16 cellular contexts compared by ENCODE assay signal in the genomic region with DNA sequence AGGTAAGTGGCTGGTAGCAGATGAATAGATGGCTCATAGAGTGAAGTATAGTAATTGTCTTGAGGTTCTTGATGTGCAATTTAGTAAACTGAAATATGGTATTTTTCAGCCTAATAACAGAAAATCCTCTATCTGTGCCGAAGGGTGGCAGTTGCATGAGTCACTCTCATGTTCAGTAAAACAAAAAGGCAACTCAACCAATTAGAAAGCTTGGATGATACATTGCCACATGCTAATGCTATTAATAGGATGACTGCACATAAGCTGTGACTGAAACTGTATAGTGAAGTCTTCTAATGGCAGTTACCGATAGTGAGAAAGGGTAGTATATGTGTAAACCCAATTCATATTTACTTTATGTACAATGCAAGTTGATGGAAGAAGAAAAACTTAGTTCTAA. TPM values are rescaled to one million over a fixed set of nuclear protein-coding genes. Genes with fewer than 3 reads are reported as not detected.
DNase-seq lines count a peak whose midpoint lies in the region; ATAC-seq and TF ChIP-seq lines count a peak whose summit lies in the region.
"Had no signal": no experiment of that assay in that cellular context is flagged by ENCODE, and none has a peak within 500 bp of the region (broad histone marks: within the 10 kb centered on the region; RNA-seq: fewer than 3 reads in every experiment).

No MANE protein-coding gene starts in this region.

- 63 to 73% methylated on average over 2 of the region's 2 CpGs for WGBS in esophagus squamous epithelium, 2 donors

- peak; percentile 59 for ATAC-seq in GM18519 (IDR thresholded peaks at IDR 0.05; ENCODE audit: low FRiP score, unreplicated experiment)
- peak; percentile 49 for ATAC-seq in GM21825 (IDR thresholded peaks at IDR 0.05; ENCODE audit: unreplicated experiment)

- no peaks in the 10 kb centered on the region for H3K4me1 ChIP-seq in esophagus squamous epithelium
- H3K4me1 ChIP-seq: BLaER1 treated with 17β-estradiol and CSF1 and Interleukin-3, amounts not matched to agents 10 nM and 100 nM; SJSA1 had no signal

- H3K4me3 ChIP-seq in foreskin fibroblast (ENCODE audit: low read depth in 1 of 2, low read length in 2 of 2) (no peak overlapping the region), MG63 (no peak overlapping the region), esophagus squamous epithelium (no peak overlapping the region)
- H3K4me3 ChIP-seq: BLaER1 treated with 17β-estradiol and CSF1 and Interleukin-3, amounts not matched to agents 10 nM and 100 nM; SJSA1 had no signal

- H3K27me3 ChIP-seq in MG63 (no peaks in the 10 kb centered on the region), esophagus squamous epithelium (no peaks in the 10 kb centered on the region)
- H3K27me3 ChIP-seq: SJSA1 had no signal

- no peak for TF ChIP-seq CTCF in foreskin fibroblast (IDR thresholded peaks at IDR 0.05; ENCODE audit: low read depth, low read length)
- no peak for TF ChIP-seq CTCF in esophagus squamous epithelium (IDR thresholded peaks at IDR 0.05)

- H3K27ac ChIP-seq in esophagus squamous epithelium, result no peak overlapping the region
- H3K27ac ChIP-seq: BLaER1 treated with 17β-estradiol and CSF1 and Interleukin-3, amounts not matched to agents 10 nM and 100 nM; HL-60; SJSA1 had no signal

- no peak for TF ChIP-seq POLR2A in esophagus squamous epithelium (IDR thresholded peaks at IDR 0.05)

- intact Hi-C loops in esophagus squamous epithelium (cut with DNase I), result no loop called here

- peak; percentile 57 for DNase-seq in HT1080 (ENCODE audit: low read depth)
- DNase-seq in foreskin fibroblast, result peak; percentile 23 to 26
- DNase-seq in activated CD4-positive, CD25-positive, alpha-beta regulatory T cell treated with anti-CD3 and anti-CD28 coated beads, Interleukin-2, amount 50 U/mL, for 72 hours, result no peak
- no peak for DNase-seq in MG63
- no peak for DNase-seq in esophagus squamous epithelium (lab: John Stamatoyannopoulos, UW)
- DNase-seq in NCI-H2029 treated with DMSO at 0.1 percent for 48 hours (lab: John Stamatoyannopoulos, UW), result no peak
- DNase-seq: cortex of kidney, H7, islet precursor cell had no signal

- H3K36me3 ChIP-seq in MG63 (no peaks in the 10 kb centered on the region), esophagus squamous epithelium (no peaks in the 10 kb centered on the region)
- H3K36me3 ChIP-seq: BLaER1 treated with 17β-estradiol and CSF1 and Interleukin-3, amounts not matched to agents 10 nM and 100 nM; SJSA1 had no signal

- H3K9me3 ChIP-seq in MG63, result no peaks in the 10 kb centered on the region
- no peaks in the 10 kb centered on the region for H3K9me3 ChIP-seq in esophagus squamous epithelium
- H3K9me3 ChIP-seq: BLaER1 treated with 17β-estradiol and CSF1 and Interleukin-3, amounts not matched to agents 10 nM and 100 nM; SJSA1 had no signal

RNA-seq across cellular contexts. Expression of gene DCC, which starts 52.2 kb away (rescaled TPM):
- 14.1 and 15.7 TPM in 2 replicates for total RNA-seq in HT1080 (2014; rRNA removed; shearing (Covaris generic))
- 0.48 and 0.77 TPM in 2 replicates for polyA plus RNA-seq in HT1080 (2015; cell fraction: cytosol; rRNA removed)
- 2.9 and 6.4 TPM in 2 replicates for polyA plus RNA-seq in HT1080 (2015; cell fraction: nucleus; rRNA removed)
- total RNA-seq in MG63 (2014; rRNA removed; shearing (Covaris generic); ENCODE audit: low replicate concordance), result not detected in 2 replicates
- under 1 TPM in 2 of 4 donors, not detected in 2; 0.06 to 0.95 TPM for total RNA-seq in esophagus squamous epithelium
- total RNA-seq: fibroblast of villous mesenchyme, M059J, SJSA1 had no signal

Comparison
In these comparisons a context has a peak if more than half of its experiments do, and no peak if none do; other contexts are left out.
1. DNase-seq: peak in HT1080 (single experiment) and foreskin fibroblast (2 of 2); none in activated CD4-positive, CD25-positive, alpha-beta regulatory T cell treated with anti-CD3 and anti-CD28 coated beads, Interleukin-2, amount 50 U/mL, for 72 hours (single experiment), MG63 (single experiment), esophagus squamous epithelium (single experiment) and NCI-H2029 treated with DMSO at 0.1 percent for 48 hours (single experiment).